24 cellular contexts compared by ENCODE assay signal in genomic region chr16:5200123-5200522, GRCh38.
A peak's percentile ranks its signal among the peaks of the same experiment; 100 is the strongest.
DNase-seq lines count a peak whose midpoint lies in the region; ATAC-seq and TF ChIP-seq lines count a peak whose summit lies in the region.
"Had no signal": no experiment of that assay in that cellular context is flagged by ENCODE, and none has a peak within 500 bp of the region (broad histone marks: within the 10 kb centered on the region; RNA-seq: fewer than 3 reads in every experiment).

No MANE protein-coding gene starts in this region.

- no peak overlapping the region for H4K8ac ChIP-seq in neuronal stem cell (ENCODE audit: low read depth, low read length)

- no peak overlapping the region for H3K9ac ChIP-seq in neuronal stem cell (ENCODE audit: low read depth, low read length, poor library complexity)
- H3K9ac ChIP-seq: BLaER1 treated with 17β-estradiol and CSF1 and Interleukin-3, amounts not matched to agents 10 nM and 100 nM; GM23248 had no signal

- no peaks in the 10 kb centered on the region for H3K9me3 Mint-ChIP-seq in activated CD4-positive, alpha-beta T cell treated with anti-CD3 and anti-CD28 coated beads for 36 hours (ENCODE audit: low read depth)
- H3K9me3 Mint-ChIP-seq: CD4-positive, alpha-beta T cell; CD8-positive, alpha-beta memory T cell had no signal

- H3K14ac ChIP-seq in neuronal stem cell (ENCODE audit: low read length) = no peak overlapping the region

- no peak overlapping the region for H4K91ac ChIP-seq in neuronal stem cell (ENCODE audit: low read depth, low read length, poor library complexity)

- peak overlapping the region; percentile 8 for H2BK12ac ChIP-seq in neuronal stem cell (ENCODE audit: low read length)

- H3K23ac ChIP-seq in neuronal stem cell (ENCODE audit: low read depth, low read length, poor library complexity) = no peak overlapping the region

- H3K27ac ChIP-seq in RWPE2 (ENCODE audit: poor library complexity, severe bottlenecking) (no peak overlapping the region), neuronal stem cell (replicated peaks; ENCODE audit: low read length) (no peak overlapping the region)
- H3K27ac ChIP-seq: 22Rv1; BLaER1 treated with 17β-estradiol and CSF1 and Interleukin-3, amounts not matched to agents 10 nM and 100 nM; GM23248 had no signal

- POLR2A ChIA-PET in activated CD4-positive, alpha-beta T cell treated with anti-CD3 and anti-CD28 coated beads for 36 hours (lab: Charles Lee) = no interaction called here

- H3K4me3 ChIP-seq in RWPE2 (ENCODE audit: severe bottlenecking) (no peak overlapping the region), neuronal stem cell (ENCODE audit: low read length in 2 of 2) (no peak overlapping the region)
- H3K4me3 ChIP-seq: BLaER1 treated with 17β-estradiol and CSF1 and Interleukin-3, amounts not matched to agents 10 nM and 100 nM; GM12878; GM23248 had no signal

- H3K36me3 Mint-ChIP-seq in activated CD4-positive, alpha-beta T cell treated with anti-CD3 and anti-CD28 coated beads for 36 hours (ENCODE audit: low read depth) = no peaks in the 10 kb centered on the region
- H3K36me3 Mint-ChIP-seq: CD14-positive monocyte; CD8-positive, alpha-beta memory T cell had no signal

- H2BK15ac ChIP-seq in neuronal stem cell (ENCODE audit: low read length) = no peak overlapping the region

- DNase-seq in activated CD4-positive, alpha-beta T cell treated with anti-CD3 and anti-CD28 coated beads for 36 hours = peak; percentile 4
- no peak for DNase-seq in activated CD4-positive, alpha-beta T cell treated with anti-CD3 and anti-CD28 coated beads, Interleukin-2, amount 50 U/mL, for 48 hours
- DNase-seq in RWPE2 (ENCODE audit: low spot score) (no peak), neuronal stem cell (ENCODE audit: low spot score) (no peak), medulla oblongata (ENCODE audit: extremely low spot score) (no peak), NCI-H1092 (lab: John Stamatoyannopoulos, UW) (no peak)
- DNase-seq: ACHN; AML-193; BE2C; CD4-positive, alpha-beta T cell; CD8-positive, alpha-beta memory T cell; DMS 273 treated with DMSO at 0.1 percent for 48 hours; DMS79; EL; GDM1; GM23248; H9; HFFc6 had no signal

- H3K4me2 ChIP-seq in neuronal stem cell (ENCODE audit: insufficient read depth, low read length, poor library complexity, severe bottlenecking) = no peak overlapping the region
- H3K4me2 ChIP-seq: BLaER1 treated with 17β-estradiol and CSF1 and Interleukin-3, amounts not matched to agents 10 nM and 100 nM had no signal

- intact Hi-C loops in activated CD4-positive, alpha-beta T cell treated with anti-CD3 and anti-CD28 coated beads for 36 hours (cut with DNase I, micrococcal nuclease) = no loop called here

- H3K36me3 ChIP-seq in RWPE2 (ENCODE audit: low read depth) (no peaks in the 10 kb centered on the region), neuronal stem cell (replicated peaks in 1 of 2; ENCODE audit: control insufficient read depth in 2 of 2, insufficient read depth in 2 of 2, low read length in 2 of 2) (no peaks in the 10 kb centered on the region)
- H3K36me3 ChIP-seq: BE2C; BLaER1 treated with 17β-estradiol and CSF1 and Interleukin-3, amounts not matched to agents 10 nM and 100 nM had no signal

- H2BK5ac ChIP-seq in neuronal stem cell (ENCODE audit: low read length) = no peak overlapping the region

- H2BK120ac ChIP-seq in neuronal stem cell (ENCODE audit: low read depth, low read length) = no peak overlapping the region

- H3K4me1 ChIP-seq in RWPE2 (ENCODE audit: insufficient read depth, poor library complexity, severe bottlenecking) (no peaks in the 10 kb centered on the region), neuronal stem cell (ENCODE audit: control insufficient read depth in 2 of 2, insufficient read depth in 1 of 2, low read depth in 1 of 2, low read length in 2 of 2) (no peaks in the 10 kb centered on the region)
- H3K4me1 ChIP-seq: BE2C; BLaER1 treated with 17β-estradiol and CSF1 and Interleukin-3, amounts not matched to agents 10 nM and 100 nM had no signal

- peaks cover 4% of the 10 kb centered on the region for H3K27me3 Mint-ChIP-seq in activated CD4-positive, alpha-beta T cell treated with anti-CD3 and anti-CD28 coated beads for 36 hours

- no peak overlapping the region for H3K4me3 Mint-ChIP-seq in activated CD4-positive, alpha-beta T cell treated with anti-CD3 and anti-CD28 coated beads for 36 hours
- H3K4me3 Mint-ChIP-seq: CD14-positive monocyte; CD4-positive, alpha-beta T cell; CD8-positive, alpha-beta memory T cell; H9; HFFc6 had no signal

- H2AK5ac ChIP-seq in neuronal stem cell (ENCODE audit: low read depth, low read length) = no peak overlapping the region

- H3K9me3 ChIP-seq in RWPE2 (ENCODE audit: severe bottlenecking) (no peaks in the 10 kb centered on the region), neuronal stem cell (replicated peaks in 1 of 2; ENCODE audit: control insufficient read depth in 2 of 2, insufficient read depth in 1 of 2, low read depth in 1 of 2, low read length in 2 of 2) (peaks cover 0 to 1% of the 10 kb centered on the region in 2 donors)
- H3K9me3 ChIP-seq: BE2C; BLaER1 treated with 17β-estradiol and CSF1 and Interleukin-3, amounts not matched to agents 10 nM and 100 nM had no signal

- no peaks in the 10 kb centered on the region for H3K4me1 Mint-ChIP-seq in activated CD4-positive, alpha-beta T cell treated with anti-CD3 and anti-CD28 coated beads for 36 hours
- H3K4me1 Mint-ChIP-seq: CD14-positive monocyte; CD8-positive, alpha-beta memory T cell; H9 had no signal

- no peaks in the 10 kb centered on the region for H3K79me1 ChIP-seq in neuronal stem cell (ENCODE audit: low read depth, low read length)

- H3K18ac ChIP-seq in neuronal stem cell (ENCODE audit: low read length) = no peak overlapping the region

- CTCF ChIA-PET in activated CD4-positive, alpha-beta T cell treated with anti-CD3 and anti-CD28 coated beads for 36 hours (lab: Charles Lee) = no interaction called here

- H3K27ac Mint-ChIP-seq in activated CD4-positive, alpha-beta T cell treated with anti-CD3 and anti-CD28 coated beads for 36 hours = no peak overlapping the region
- H3K27ac Mint-ChIP-seq: CD14-positive monocyte; CD4-positive, alpha-beta T cell; CD8-positive, alpha-beta memory T cell; HFFc6 had no signal

- no peak overlapping the region for H2AFZ ChIP-seq in neuronal stem cell (ENCODE audit: low read length)
- H2AFZ ChIP-seq: GM23248 had no signal

- H3K27me3 ChIP-seq in RWPE2 (ENCODE audit: insufficient read depth, poor library complexity, severe bottlenecking) (no peaks in the 10 kb centered on the region), neuronal stem cell (ENCODE audit: control insufficient read depth in 3 of 3, insufficient read depth in 3 of 3, low read depth in 1 of 3, low read length in 3 of 3) (no peaks in the 10 kb centered on the region)
- H3K27me3 ChIP-seq: BE2C; BLaER1 treated with 17β-estradiol and CSF1 and Interleukin-3, amounts not matched to agents 10 nM and 100 nM had no signal

- no peak for ATAC-seq in activated CD4-positive, alpha-beta T cell treated with anti-CD3 and anti-CD28 coated beads for 36 hours
- ATAC-seq in RWPE2 (ENCODE audit: low read depth) = 0 out of 3 replicates have a peak, but pooled peaks have one; percentile 12
- peak; percentile 20 for ATAC-seq in esophagus mucosa
- no peak for ATAC-seq in HG03442 (IDR thresholded peaks at IDR 0.05; ENCODE audit: unreplicated experiment)
- ATAC-seq: GM12878 had no signal

- no peak overlapping the region for H3K4ac ChIP-seq in neuronal stem cell (ENCODE audit: low read length)

- TF ChIP-seq CTCF in RWPE2 (IDR thresholded peaks at IDR 0.05; ENCODE audit: poor library complexity, severe bottlenecking) = no peak

Comparison
In these comparisons a context has a peak if more than half of its experiments do, and no peak if none do; other contexts are left out.
1. ATAC-seq: peak in RWPE2 (single experiment) and esophagus mucosa (single experiment); none in activated CD4-positive, alpha-beta T cell treated with anti-CD3 and anti-CD28 coated beads for 36 hours (single experiment) and HG03442 (single experiment).